Comparison of ENCODE assay signal across 32 cellular contexts in the genomic region with DNA sequence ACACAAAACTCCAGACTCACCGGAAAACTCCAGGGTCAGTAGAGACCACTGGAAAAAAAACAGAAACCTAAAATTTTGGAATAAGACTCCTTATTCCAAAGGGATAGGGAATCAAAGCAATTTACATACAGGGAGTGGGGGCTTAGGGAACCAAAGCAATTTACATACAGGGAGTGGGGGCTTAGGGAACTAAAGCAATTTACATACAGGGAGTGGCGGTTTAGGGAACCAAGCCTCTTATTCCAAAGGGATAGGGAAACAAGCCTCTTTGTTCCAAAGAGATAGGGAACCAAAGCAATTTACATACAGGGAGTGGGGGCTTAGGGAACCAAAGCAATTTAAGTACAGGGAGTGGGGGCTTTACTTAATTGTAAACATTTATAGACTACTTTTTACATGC.
"Had no signal": no experiment of that assay in that cellular context is flagged by ENCODE, and none has a peak within 500 bp of the region (broad histone marks: within the 10 kb centered on the region; RNA-seq: fewer than 3 reads in every experiment).

No MANE protein-coding gene starts in this region.

- H3K36me3 Mint-ChIP-seq: activated CD8-positive, alpha-beta memory T cell treated with anti-CD3 and anti-CD28 coated beads, Interleukin-2, amount 10 ng/mL, durations not matched to agents 7 days and 5 days; activated naive CD8-positive, alpha-beta T cell treated with anti-CD3 and anti-CD28 coated beads for 36 hours had no signal

- H3K27me3 Mint-ChIP-seq: activated CD4-positive, alpha-beta memory T cell treated with anti-CD3 and anti-CD28 coated beads, Interleukin-2, amount 10 ng/mL, durations not matched to agents 7 days and 5 days; activated CD8-positive, alpha-beta memory T cell treated with anti-CD3 and anti-CD28 coated beads, Interleukin-2, amount 10 ng/mL, durations not matched to agents 7 days and 5 days; activated naive CD8-positive, alpha-beta T cell treated with anti-CD3 and anti-CD28 coated beads for 36 hours had no signal

- FAIRE-seq: RCC 7860 had no signal

- H3K4me1 Mint-ChIP-seq: activated CD4-positive, alpha-beta memory T cell treated with anti-CD3 and anti-CD28 coated beads, Interleukin-2, amount 10 ng/mL, durations not matched to agents 7 days and 5 days; activated CD8-positive, alpha-beta memory T cell treated with anti-CD3 and anti-CD28 coated beads, Interleukin-2, amount 10 ng/mL, durations not matched to agents 7 days and 5 days; central memory CD8-positive, alpha-beta T cell had no signal

- H3K4me3 Mint-ChIP-seq: activated CD4-positive, alpha-beta memory T cell treated with anti-CD3 and anti-CD28 coated beads, Interleukin-2, amount 10 ng/mL, durations not matched to agents 7 days and 5 days; activated CD8-positive, alpha-beta memory T cell treated with anti-CD3 and anti-CD28 coated beads, Interleukin-2, amount 10 ng/mL, durations not matched to agents 7 days and 5 days; activated naive CD8-positive, alpha-beta T cell treated with anti-CD3 and anti-CD28 coated beads for 36 hours; central memory CD8-positive, alpha-beta T cell had no signal

- H3K27ac Mint-ChIP-seq: activated CD4-positive, alpha-beta memory T cell treated with anti-CD3 and anti-CD28 coated beads, Interleukin-2, amount 10 ng/mL, durations not matched to agents 7 days and 5 days; activated CD8-positive, alpha-beta memory T cell treated with anti-CD3 and anti-CD28 coated beads, Interleukin-2, amount 10 ng/mL, durations not matched to agents 7 days and 5 days; activated naive CD8-positive, alpha-beta T cell treated with anti-CD3 and anti-CD28 coated beads for 36 hours had no signal

- DNase-seq: activated CD4-positive, alpha-beta memory T cell treated with anti-CD3 and anti-CD28 coated beads, Interleukin-2, amount 10 ng/mL, durations not matched to agents 7 days and 5 days; activated CD4-positive, alpha-beta T cell treated with anti-CD3 and anti-CD28 coated beads for 1 hour; activated CD4-positive, alpha-beta T cell treated with anti-CD3 and anti-CD28 coated beads for 48 hours; activated CD4-positive, CD25-positive, alpha-beta regulatory T cell; activated CD8-positive, alpha-beta memory T cell treated with anti-CD3 and anti-CD28 coated beads for 24 hours; activated CD8-positive, alpha-beta memory T cell treated with anti-CD3 and anti-CD28 coated beads, Interleukin-2, amount 10 ng/mL, durations not matched to agents 7 days and 5 days; activated CD8-positive, alpha-beta memory T cell treated with anti-CD3 and anti-CD28 coated beads, Interleukin-2, amount 50 U/mL, for 48 hours; activated effector memory CD4-positive, alpha-beta T cell treated with anti-CD3 and anti-CD28 coated beads, Interleukin-2, amount 50 U/mL, for 16 hours; activated naive CD4-positive, alpha-beta T cell; activated naive CD4-positive, alpha-beta T cell treated with anti-CD3 and anti-CD28 coated beads, Interleukin-2, amount 50 U/mL, for 16 hours; activated naive CD8-positive, alpha-beta T cell treated with anti-CD3 and anti-CD28 coated beads for 36 hours; activated T-cell treated with anti-CD3 and anti-CD28 coated beads, Interleukin-2, amount 50 U/mL, for 48 hours; amniotic stem cell; MM.1S; MV-4-11; NCI-H1092; NCI-H1436 treated with DMSO at 0.1 percent for 48 hours; NCI-H1694 treated with DMSO at 0.1 percent for 48 hours; NCI-H2029; NCI-H345; NCI-H524 treated with DMSO at 0.1 percent for 48 hours; NCI-H774; PC-9; SIG-M5; SW 1271; T-helper 1 cell; T-helper 2 cell; T-helper 9 cell had no signal

- H3K9me3 Mint-ChIP-seq: activated CD4-positive, alpha-beta memory T cell treated with anti-CD3 and anti-CD28 coated beads, Interleukin-2, amount 10 ng/mL, durations not matched to agents 7 days and 5 days; central memory CD8-positive, alpha-beta T cell had no signal

- ATAC-seq: activated CD8-positive, alpha-beta memory T cell treated with anti-CD3 and anti-CD28 coated beads, Interleukin-2, amount 10 ng/mL, durations not matched to agents 7 days and 5 days; Right ventricle myocardium inferior; SK-N-SH treated with all-trans-retinoic acid at 6 μM for 48 hours had no signal
